In the genomic region with DNA sequence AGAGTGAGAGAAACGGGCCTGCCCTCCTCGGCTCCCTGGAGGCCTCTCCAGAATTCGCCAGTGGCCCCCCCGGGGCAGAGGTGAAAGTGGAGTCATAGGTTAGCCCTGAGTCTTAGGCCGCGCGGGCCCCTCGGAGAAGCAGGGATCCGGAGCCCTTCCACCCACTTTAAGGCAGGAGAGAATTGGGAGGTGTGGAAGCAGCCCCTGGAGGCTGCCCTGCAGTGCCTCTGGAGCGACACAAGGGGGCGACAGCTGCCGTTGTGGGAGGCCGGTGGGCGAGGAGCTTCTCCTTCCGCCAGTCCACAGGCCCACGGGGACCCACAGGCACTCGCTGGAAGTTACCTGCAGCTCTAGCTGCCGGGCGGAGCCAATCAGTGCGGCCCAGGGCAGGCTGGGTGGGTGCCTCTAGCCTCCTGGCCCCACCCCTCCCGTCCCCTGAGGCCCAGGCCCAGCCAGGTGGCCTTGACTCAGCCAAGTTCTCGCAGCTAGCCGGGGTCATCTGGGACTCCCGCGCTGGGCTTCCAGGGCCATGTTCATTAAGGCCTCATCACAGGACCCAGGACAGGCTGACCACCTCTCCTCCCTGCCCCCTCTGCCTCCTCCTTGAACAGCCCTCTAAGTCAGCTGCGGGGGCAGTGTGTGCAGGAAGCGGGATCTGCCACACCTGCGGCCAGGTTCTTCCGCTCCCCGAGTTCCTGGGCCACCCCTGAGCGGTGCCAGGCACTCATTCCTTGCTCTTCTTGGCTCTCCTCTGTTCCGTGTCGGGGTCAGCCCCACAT, we compare ENCODE assay signal across 8 cellular contexts. TPM values are rescaled to one million over a fixed set of nuclear protein-coding genes. Genes with fewer than 3 reads are reported as not detected.
DNase-seq lines count a peak whose midpoint lies in the region; ATAC-seq and TF ChIP-seq lines count a peak whose summit lies in the region.

No MANE protein-coding gene starts in this region.

- H3K27me3 Mint-ChIP-seq in natural killer cell (ENCODE audit: low read depth in 2 of 2), result no peaks in the 10 kb centered on the region

- H3K27me3 ChIP-seq in MM.1S (replicated peaks; ENCODE audit: insufficient read depth, low read length), result no peaks in the 10 kb centered on the region
- H3K27me3 ChIP-seq in effector memory CD4-positive, alpha-beta T cell (replicated peaks; ENCODE audit: control insufficient read depth, insufficient read depth, low read length, poor library complexity, severe bottlenecking), result no peaks in the 10 kb centered on the region

- H3F3A ChIP-seq in MM.1S (ENCODE audit: insufficient read depth, low read length), result no peaks in the 10 kb centered on the region

- H3K9me2 ChIP-seq in MM.1S (replicated peaks; ENCODE audit: insufficient read depth, low read length), result no peaks in the 10 kb centered on the region

- peak overlapping the region; percentile 84 to 87 for H3K27ac Mint-ChIP-seq in natural killer cell

- H3K9ac ChIP-seq in MM.1S (ENCODE audit: low read length), result no peak overlapping the region

- peaks cover 70% of the 10 kb centered on the region for H3K79me2 ChIP-seq in MM.1S (ENCODE audit: low read length)

- H3K36me3 ChIP-seq in MM.1S (replicated peaks; ENCODE audit: insufficient read depth, low read length), result no peaks in the 10 kb centered on the region
- H3K36me3 ChIP-seq in effector memory CD4-positive, alpha-beta T cell (ENCODE audit: control insufficient read depth, insufficient read depth, low read length), result peaks cover 12% of the 10 kb centered on the region

- no peaks in the 10 kb centered on the region for H3K9me3 ChIP-seq in MM.1S (replicated peaks; ENCODE audit: insufficient read depth, low read length)
- H3K9me3 ChIP-seq in effector memory CD4-positive, alpha-beta T cell (ENCODE audit: control insufficient read depth, low read length), result no peaks in the 10 kb centered on the region

- H3K27ac ChIP-seq in MM.1S (ENCODE audit: low read length) (no peak overlapping the region), substantia nigra (ENCODE audit: low read depth, low read length, poor library complexity, severe bottlenecking) (peak overlapping the region; percentile 77)
- peak overlapping the region; percentile 63 for H3K27ac ChIP-seq in effector memory CD4-positive, alpha-beta T cell (ENCODE audit: insufficient read depth, low read length, poor library complexity, severe bottlenecking)

- H3K4me3 ChIP-seq in MM.1S (ENCODE audit: low read length) (no peak overlapping the region), lower leg skin (ENCODE audit: low read depth, poor library complexity, severe bottlenecking) (no peak overlapping the region)
- peak overlapping the region; percentile 43 for H3K4me3 ChIP-seq in effector memory CD4-positive, alpha-beta T cell (ENCODE audit: insufficient read depth, low read depth, low read length, poor library complexity, severe bottlenecking)

- no peak for TF ChIP-seq POLR2A in lower leg skin (IDR thresholded peaks at IDR 0.05)

- TF ChIP-seq CTCF in MM.1S (IDR thresholded peaks at IDR 0.05; ENCODE audit: low read length), result peak; percentile 59
- peak; percentile 99 for TF ChIP-seq CTCF in natural killer cell (IDR thresholded peaks at IDR 0.05)
- TF ChIP-seq CTCF in lower leg skin (IDR thresholded peaks at IDR 0.05), result peak in 1 of 3 donors; percentile 40

- DNase-seq in CD1c-positive myeloid dendritic cell (ENCODE audit: extremely low spot score) (peak; percentile 78), MM.1S (no peak), natural killer cell (peak; percentile 68), substantia nigra (lab: John Stamatoyannopoulos, UW) (peak in 24 of 49 donors; percentile 10 to 67 (median 33)), lower leg skin (ENCODE audit: low spot score in 2 of 2) (no peak)
- peak; percentile 90 for DNase-seq in activated CD8-positive, alpha-beta memory T cell treated with anti-CD3 and anti-CD28 coated beads for 24 hours
- peak; percentile 73 to 76 (median 75) for DNase-seq in effector memory CD4-positive, alpha-beta T cell

- no peaks in the 10 kb centered on the region for H4K20me1 ChIP-seq in MM.1S (ENCODE audit: insufficient read depth, low read length)

- H3K4me3 Mint-ChIP-seq in natural killer cell, result peak overlapping the region; percentile 78

- H3K4me1 Mint-ChIP-seq in natural killer cell, result peaks cover 73 to 82% of the 10 kb centered on the region in 2 donors

- WGBS in lower leg skin, 2 donors, result 49 to 61% methylated on average over 22 to 33 of the region's 33 CpGs

- no peak overlapping the region for H3K4me2 ChIP-seq in MM.1S (ENCODE audit: low read depth, low read length)

- intact Hi-C loops in natural killer cell (cut with micrococcal nuclease), result loop anchor here (1.0 kb wide), 1 partner anchor 15 kb away; no protein-coding TSS in a partner anchor
- intact Hi-C loops in lower leg skin (cut with DNase I; ENCODE audit: low total_unique reads), result no loop called here

- H3K9me3 Mint-ChIP-seq in natural killer cell, result no peaks in the 10 kb centered on the region

- no peak overlapping the region for H2AFZ ChIP-seq in MM.1S (ENCODE audit: low read length)

- peak; percentile 22 to 35 (median 25) for ATAC-seq in natural killer cell
- ATAC-seq in HG02938 (IDR thresholded peaks at IDR 0.05; ENCODE audit: unreplicated experiment), result no peak

- H3K4me1 ChIP-seq in MM.1S (ENCODE audit: low read length), result peaks cover 13% of the 10 kb centered on the region
- H3K4me1 ChIP-seq in effector memory CD4-positive, alpha-beta T cell (ENCODE audit: control insufficient read depth, insufficient read depth, low read length, poor library complexity, severe bottlenecking), result peaks cover 64% of the 10 kb centered on the region

- H3K36me3 Mint-ChIP-seq in natural killer cell, result no peaks in the 10 kb centered on the region

RNA-seq across cellular contexts. Expression of a gene that starts 5.0 kb away (rescaled TPM):
- 100 to 1,000 TPM; 307 to 377 (median 350) TPM for total RNA-seq in natural killer cell
- 10 to 100 TPM; 41.8 to 86.4 (median 60.3) TPM for total RNA-seq in lower leg skin

RNA-seq across cellular contexts. Expression of a gene that starts 29.2 kb away (rescaled TPM):
- total RNA-seq in natural killer cell (10 to 100 TPM in 1 of 3 donors, 1 to 10 TPM in 2; 4.5 to 10.6 (median 6.3) TPM), lower leg skin (10 to 100 TPM in 3 of 4 donors, 1 to 10 TPM in 1; 6.0 to 19.4 (median 12.0) TPM)

RNA-seq across cellular contexts. Expression of a gene that starts 39.3 kb away (rescaled TPM):
- total RNA-seq in natural killer cell, result 1 to 10 TPM; 2.2 to 6.5 (median 3.7) TPM
- 1 to 10 TPM; 1.2 to 8.1 (median 3.3) TPM for total RNA-seq in lower leg skin

Comparison
In these comparisons a context has a peak if more than half of its experiments do, and no peak if none do; other contexts are left out.
1. DNase-seq: peak in CD1c-positive myeloid dendritic cell (single experiment), activated CD8-positive, alpha-beta memory T cell treated with anti-CD3 and anti-CD28 coated beads for 24 hours (single experiment), effector memory CD4-positive, alpha-beta T cell (3 of 3) and natural killer cell (single experiment); none in MM.1S (single experiment) and lower leg skin (0 of 2).